In genomic region chr5:154956712-154957111, GRCh38 we compare ENCODE assay signal across 36 cellular contexts. TPM values are rescaled to one million over a fixed set of nuclear protein-coding genes. Genes with fewer than 3 reads are reported as not detected.
"Had no signal": no experiment of that assay in that cellular context is flagged by ENCODE, and none has a peak within 500 bp of the region (broad histone marks: within the 10 kb centered on the region; RNA-seq: fewer than 3 reads in every experiment).

No MANE protein-coding gene starts in this region.

- H3K27ac Mint-ChIP-seq: activated B cell treated with CpG ODN at 0.5 μM for 24 hours; activated CD4-positive, alpha-beta memory T cell treated with anti-CD3 and anti-CD28 coated beads for 36 hours; activated CD4-positive, alpha-beta T cell treated with anti-CD3 and anti-CD28 coated beads, Interleukin-2, amount 10 ng/mL, durations not matched to agents 24 days and 14 days; activated CD8-positive, alpha-beta T cell treated with anti-CD3 and anti-CD28 coated beads for 36 hours; activated naive CD4-positive, alpha-beta T cell treated with anti-CD3 and anti-CD28 coated beads for 36 hours; activated naive CD4-positive, alpha-beta T cell treated with anti-CD3 and anti-CD28 coated beads, Interleukin-2, amount 50 U/mL, for 72 hours; activated naive CD8-positive, alpha-beta T cell treated with anti-CD3 and anti-CD28 coated beads, Interleukin-2, amount 10 ng/mL, durations not matched to agents 7 days and 5 days; activated T-cell treated with anti-CD3 and anti-CD28 coated beads, Interleukin-2, amount 50 U/mL, for 72 hours; activated T-helper 1 cell treated with anti-CD3 and anti-CD28 coated beads, Interleukin-12 subunit alpha, Interleukin-12 subunit beta, Interleukin-2, Interleukin-4 antibody, amounts not matched to agents 30 ng/mL and 10 ng/mL and 1 ng/mL, durations not matched to agents 14 hours and 24 hours and 36 hours; activated T-helper 17 cell treated with anti-CD3 and anti-CD28 coated beads, Interleukin-2, amount 50 U/mL, for 72 hours; T-helper 1 cell treated with Interleukin-12 subunit alpha and Interleukin-12 subunit beta and Interleukin-4 antibody, amounts not matched to agents 30 μg/mL and 1 μg/mL, for 36 hours; T-helper 2 cell treated with Interferon-gamma antibody and Interleukin-4, amounts not matched to agents 5 μg/mL and 100 μg/mL, for 36 hours had no signal

- H3K27me3 Mint-ChIP-seq: activated B cell treated with CpG ODN at 0.5 μM for 24 hours; activated CD4-positive, alpha-beta memory T cell treated with anti-CD3 and anti-CD28 coated beads for 36 hours; activated CD4-positive, alpha-beta T cell treated with anti-CD3 and anti-CD28 coated beads, Interleukin-2, amount 10 ng/mL, durations not matched to agents 24 days and 14 days; activated CD8-positive, alpha-beta T cell treated with anti-CD3 and anti-CD28 coated beads for 36 hours; activated naive CD8-positive, alpha-beta T cell treated with anti-CD3 and anti-CD28 coated beads, Interleukin-2, amount 10 ng/mL, durations not matched to agents 7 days and 5 days; activated T-helper 17 cell treated with anti-CD3 and anti-CD28 coated beads, Interleukin-2, amount 50 U/mL, for 72 hours had no signal

- H3K36me3 ChIP-seq: breast epithelium had no signal

- H3K4me1 ChIP-seq: adrenal gland, body of pancreas, breast epithelium had no signal

- H3K9me3 Mint-ChIP-seq: activated B cell treated with CpG ODN at 0.5 μM for 24 hours; activated CD4-positive, alpha-beta memory T cell treated with anti-CD3 and anti-CD28 coated beads for 36 hours; activated CD4-positive, alpha-beta T cell treated with anti-CD3 and anti-CD28 coated beads, Interleukin-2, amount 10 ng/mL, durations not matched to agents 24 days and 14 days; activated CD8-positive, alpha-beta T cell treated with anti-CD3 and anti-CD28 coated beads for 36 hours; activated naive CD4-positive, alpha-beta T cell treated with anti-CD3 and anti-CD28 coated beads for 36 hours; activated naive CD4-positive, alpha-beta T cell treated with anti-CD3 and anti-CD28 coated beads, Interleukin-2, amount 50 U/mL, for 72 hours; activated naive CD8-positive, alpha-beta T cell treated with anti-CD3 and anti-CD28 coated beads, Interleukin-2, amount 10 ng/mL, durations not matched to agents 7 days and 5 days; activated T-cell treated with anti-CD3 and anti-CD28 coated beads, Interleukin-2, amount 50 U/mL, for 4 hours; activated T-cell treated with anti-CD3 and anti-CD28 coated beads, Interleukin-2, amount 50 U/mL, for 72 hours; activated T-helper 1 cell treated with anti-CD3 and anti-CD28 coated beads, Interleukin-12 subunit alpha, Interleukin-12 subunit beta, Interleukin-2, Interleukin-4 antibody, amounts not matched to agents 30 ng/mL and 10 ng/mL and 1 ng/mL, durations not matched to agents 14 hours and 24 hours and 36 hours; activated T-helper 17 cell treated with anti-CD3 and anti-CD28 coated beads, Interleukin-2, amount 50 U/mL, for 72 hours; T-helper 1 cell treated with Interleukin-12 subunit alpha and Interleukin-12 subunit beta and Interleukin-4 antibody, amounts not matched to agents 30 μg/mL and 1 μg/mL, for 36 hours; T-helper 2 cell treated with Interferon-gamma antibody and Interleukin-4, amounts not matched to agents 5 μg/mL and 100 μg/mL, for 36 hours had no signal

- H3K27ac ChIP-seq: adrenal gland, body of pancreas, brain microvascular endothelial cell, breast epithelium, VCaP had no signal

- ATAC-seq: activated CD8-positive, alpha-beta T cell treated with anti-CD3 and anti-CD28 coated beads for 36 hours; activated T-cell treated with anti-CD3 and anti-CD28 coated beads, Interleukin-2, amount 50 U/mL, for 4 hours; activated T-cell treated with anti-CD3 and anti-CD28 coated beads, Interleukin-2, amount 50 U/mL, for 72 hours; activated T-helper 17 cell treated with anti-CD3 and anti-CD28 coated beads, Interleukin-2, amount 50 U/mL, for 72 hours; body of pancreas had no signal

- H3K4me1 Mint-ChIP-seq: activated B cell treated with CpG ODN at 0.5 μM for 24 hours; activated naive CD8-positive, alpha-beta T cell treated with anti-CD3 and anti-CD28 coated beads, Interleukin-2, amount 10 ng/mL, durations not matched to agents 7 days and 5 days; activated T-helper 17 cell treated with anti-CD3 and anti-CD28 coated beads, Interleukin-2, amount 50 U/mL, for 72 hours had no signal

- H3K4me3 ChIP-seq: adrenal gland, body of pancreas, breast epithelium had no signal

- H3K9me3 ChIP-seq: adrenal gland, body of pancreas, breast epithelium had no signal

- H3K27me3 ChIP-seq: adrenal gland, body of pancreas, brain microvascular endothelial cell, breast epithelium had no signal

- DNase-seq: activated B cell treated with CpG ODN at 0.5 μM for 24 hours; activated CD4-positive, alpha-beta memory T cell treated with anti-CD3 and anti-CD28 coated beads for 36 hours; activated CD4-positive, alpha-beta T cell treated with anti-CD3 and anti-CD28 coated beads for 4 hours; activated CD4-positive, alpha-beta T cell treated with anti-CD3 and anti-CD28 coated beads, Interleukin-2, amount 10 ng/mL, durations not matched to agents 24 days and 14 days; activated CD4-positive, alpha-beta T cell treated with anti-CD3 and anti-CD28 coated beads, Interleukin-2, amount 50 U/mL, for 1 hour; activated CD4-positive, alpha-beta T cell treated with anti-CD3 and anti-CD28 coated beads, Interleukin-2, amount 50 U/mL, for 4 hours; activated CD4-positive, CD25-positive, alpha-beta regulatory T cell treated with anti-CD3 and anti-CD28 coated beads, Interleukin-2, amount 50 U/mL, for 72 hours; activated CD8-positive, alpha-beta memory T cell treated with anti-CD3 and anti-CD28 coated beads, Interleukin-2, amount 50 U/mL, for 4 hours; activated CD8-positive, alpha-beta T cell treated with anti-CD3 and anti-CD28 coated beads for 36 hours; activated effector memory CD4-positive, alpha-beta T cell treated with anti-CD3 and anti-CD28 coated beads, Interleukin-2, amount 50 U/mL, for 16 hours; activated gamma-delta T cell treated with Interleukin-2 at 50 U/mL for 16 hours; activated naive CD4-positive, alpha-beta T cell; activated naive CD4-positive, alpha-beta T cell treated with anti-CD3 and anti-CD28 coated beads for 36 hours; activated naive CD4-positive, alpha-beta T cell treated with anti-CD3 and anti-CD28 coated beads, Interleukin-2, amount 50 U/mL, for 16 hours; activated naive CD8-positive, alpha-beta T cell treated with anti-CD3 and anti-CD28 coated beads, Interleukin-2, amount 10 ng/mL, durations not matched to agents 7 days and 5 days; activated T-cell treated with anti-CD3 and anti-CD28 coated beads for 4 hours; activated T-cell treated with anti-CD3 and anti-CD28 coated beads, Interleukin-2, amount 50 U/mL, for 1 hour; activated T-cell treated with anti-CD3 and anti-CD28 coated beads, Interleukin-2, amount 50 U/mL, for 4 hours; activated T-cell treated with anti-CD3 and anti-CD28 coated beads, Interleukin-2, amount 50 U/mL, for 72 hours; adrenal gland; amniotic stem cell; aorta; body of pancreas; brain microvascular endothelial cell; central memory CD4-positive, alpha-beta T cell; T-helper 1 cell; T-helper 2 cell; T-helper 9 cell had no signal

- H3K4me3 Mint-ChIP-seq: activated B cell treated with CpG ODN at 0.5 μM for 24 hours; activated CD4-positive, alpha-beta memory T cell treated with anti-CD3 and anti-CD28 coated beads for 36 hours; activated CD4-positive, alpha-beta T cell treated with anti-CD3 and anti-CD28 coated beads, Interleukin-2, amount 10 ng/mL, durations not matched to agents 24 days and 14 days; activated CD8-positive, alpha-beta T cell treated with anti-CD3 and anti-CD28 coated beads for 36 hours; activated naive CD4-positive, alpha-beta T cell treated with anti-CD3 and anti-CD28 coated beads for 36 hours; activated naive CD8-positive, alpha-beta T cell treated with anti-CD3 and anti-CD28 coated beads, Interleukin-2, amount 10 ng/mL, durations not matched to agents 7 days and 5 days; activated T-cell treated with anti-CD3 and anti-CD28 coated beads, Interleukin-2, amount 50 U/mL, for 4 hours; activated T-cell treated with anti-CD3 and anti-CD28 coated beads, Interleukin-2, amount 50 U/mL, for 72 hours; activated T-helper 1 cell treated with anti-CD3 and anti-CD28 coated beads, Interleukin-12 subunit alpha, Interleukin-12 subunit beta, Interleukin-2, Interleukin-4 antibody, amounts not matched to agents 30 ng/mL and 10 ng/mL and 1 ng/mL, durations not matched to agents 14 hours and 24 hours and 36 hours; activated T-helper 17 cell treated with anti-CD3 and anti-CD28 coated beads, Interleukin-2, amount 50 U/mL, for 72 hours; T-helper 1 cell treated with Interleukin-12 subunit alpha and Interleukin-12 subunit beta and Interleukin-4 antibody, amounts not matched to agents 30 μg/mL and 1 μg/mL, for 36 hours; T-helper 2 cell treated with Interferon-gamma antibody and Interleukin-4, amounts not matched to agents 5 μg/mL and 100 μg/mL, for 36 hours had no signal

RNA-seq across cellular contexts. Expression of gene KIF4B, which starts 56.8 kb away (rescaled TPM):
- total RNA-seq: activated B cell treated with CpG ODN at 0.5 μM for 24 hours; activated CD4-positive, alpha-beta T cell treated with anti-CD3 and anti-CD28 coated beads, Interleukin-2, amount 10 ng/mL, durations not matched to agents 24 days and 14 days; activated naive CD8-positive, alpha-beta T cell treated with anti-CD3 and anti-CD28 coated beads, Interleukin-2, amount 10 ng/mL, durations not matched to agents 7 days and 5 days; activated T-cell treated with anti-CD3 and anti-CD28 coated beads, Interleukin-2, amount 50 U/mL, for 4 hours; astrocyte; breast epithelium had no signal
